In genomic region chr3:178271740-178272387, GRCh38 we compare ENCODE assay signal across 1 cellular context.
TF ChIP-seq lines count a peak whose summit lies in the region.

No MANE protein-coding gene starts in this region.

TF ChIP-seq in K562, 482 proteins besides CTCF, POLR2A, EP300 and RAD21 (continued from another document and continues in another):
- TF ChIP-seq MTA1 (IDR thresholded peaks at IDR 0.05; ENCODE audit: borderline replicate concordance), result no peak
- TF ChIP-seq FIP1L1 (IDR thresholded peaks at IDR 0.05; ENCODE audit: low read depth, low read length, poor library complexity, severe bottlenecking), result no peak
- no peak for TF ChIP-seq BRD9 (IDR thresholded peaks at IDR 0.05; ENCODE audit: low read depth, partially characterized antibody)
- TF ChIP-seq FOXJ3 (CRISPR knock-in tag; IDR thresholded peaks at IDR 0.05), result no peak
- no peak for TF ChIP-seq MGA (IDR thresholded peaks at IDR 0.05)
- no peak for TF ChIP-seq LCOR (CRISPR knock-in tag; IDR thresholded peaks at IDR 0.05)
- no peak for TF ChIP-seq PCBP1 (IDR thresholded peaks at IDR 0.05; ENCODE audit: low read depth, low read length, poor library complexity, severe bottlenecking)
- no peak for TF ChIP-seq MEF2A (IDR thresholded peaks at IDR 0.05; ENCODE audit: control insufficient read depth, low read depth, low read length)
- TF ChIP-seq ARHGAP35 (IDR thresholded peaks at IDR 0.05; ENCODE audit: partially characterized antibody), result no peak
- no peak for TF ChIP-seq ZBTB43 (CRISPR knock-in tag; IDR thresholded peaks at IDR 0.05)
- no peak for TF ChIP-seq SRSF9 (IDR thresholded peaks at IDR 0.05; ENCODE audit: borderline replicate concordance, low read depth, low read length)
- no peak for TF ChIP-seq ZFP91 (CRISPR knock-in tag; IDR thresholded peaks at IDR 0.05)
- no peak for TF ChIP-seq NFXL1 (CRISPR knock-in tag; IDR thresholded peaks at IDR 0.05)
- TF ChIP-seq PHB2 (IDR thresholded peaks at IDR 0.05; ENCODE audit: low read depth), result no peak
- no peak for TF ChIP-seq PTBP1 (IDR thresholded peaks at IDR 0.05; ENCODE audit: low read depth, low read length)
- TF ChIP-seq SMAD4 (CRISPR knock-in tag; conservative IDR thresholded peaks at IDR 0.05), result 0 out of 2 replicates have a peak, but pooled peaks have one; percentile 23
- no peak for TF ChIP-seq ZNF512 (tag; IDR thresholded peaks at IDR 0.05)
- TF ChIP-seq GTF2A2 (tag; IDR thresholded peaks at IDR 0.05), result no peak
- TF ChIP-seq GABPB2 (CRISPR knock-in tag; conservative IDR thresholded peaks at IDR 0.05), result no peak
- TF ChIP-seq ZNF695 (CRISPR knock-in tag; IDR thresholded peaks at IDR 0.05), result no peak
- no peak for TF ChIP-seq ZNF764 (CRISPR knock-in tag; IDR thresholded peaks at IDR 0.05; ENCODE audit: low read depth)
- no peak for TF ChIP-seq RBM17 (IDR thresholded peaks at IDR 0.05; ENCODE audit: borderline replicate concordance, low read depth, low read length)
- no peak for TF ChIP-seq RERE (CRISPR knock-in tag; IDR thresholded peaks at IDR 0.05; ENCODE audit: borderline replicate concordance)
- no peak for TF ChIP-seq CBFB (CRISPR knock-in tag; IDR thresholded peaks at IDR 0.05)
- TF ChIP-seq NR1H2 (CRISPR knock-in tag; IDR thresholded peaks at IDR 0.05), result no peak
- peak; percentile 63; the same call in 1 of the 2 replicates for TF ChIP-seq JUND (IDR thresholded peaks at IDR 0.05; ENCODE audit: borderline replicate concordance, low read depth, low read length)
- TF ChIP-seq JUND (tag; IDR thresholded peaks at IDR 0.05; ENCODE audit: borderline replicate concordance, low read depth, low read length), result peak; percentile 53; the same call in 1 of the 3 replicates
- TF ChIP-seq ZNF175 (CRISPR knock-in tag; IDR thresholded peaks at IDR 0.05; ENCODE audit: low read depth), result peak; percentile 77
- TF ChIP-seq CREB3 (tag; conservative IDR thresholded peaks at IDR 0.05; ENCODE audit: low read depth), result no peak
- TF ChIP-seq SMARCE1 (IDR thresholded peaks at IDR 0.05), result peak; percentile 33; the same call in 1 of the 2 replicates
- no peak for TF ChIP-seq ZNF133 (CRISPR knock-in tag; IDR thresholded peaks at IDR 0.05)
- TF ChIP-seq ESRRB (CRISPR knock-in tag; IDR thresholded peaks at IDR 0.05; ENCODE audit: borderline replicate concordance), result no peak
- TF ChIP-seq NCOA2 (IDR thresholded peaks at IDR 0.05; ENCODE audit: partially characterized antibody in 2 of 2), result no peak
- no peak for TF ChIP-seq FOS (IDR thresholded peaks at IDR 0.05; ENCODE audit: extremely low read depth, insufficient read length)
- TF ChIP-seq ID3 (CRISPR knock-in tag; IDR thresholded peaks at IDR 0.05), result no peak
- no peak for TF ChIP-seq ID3 (tag; IDR thresholded peaks at IDR 0.05)
